1 cellular context compared by ENCODE assay signal in genomic region chr4:39970559-39971270, GRCh38.
TF ChIP-seq lines count a peak whose summit lies in the region.

No MANE protein-coding gene starts in this region.

TF ChIP-seq in GM23338, 12 proteins besides CTCF, POLR2A, EP300 and RAD21 (continued from another document):
- no peak for TF ChIP-seq ZNF462 (CRISPR knock-in tag; IDR thresholded peaks at IDR 0.05)
TF ChIP-seq in GM23338: peak in this region for 0.
